17 cellular contexts compared by ENCODE assay signal in the genomic region with DNA sequence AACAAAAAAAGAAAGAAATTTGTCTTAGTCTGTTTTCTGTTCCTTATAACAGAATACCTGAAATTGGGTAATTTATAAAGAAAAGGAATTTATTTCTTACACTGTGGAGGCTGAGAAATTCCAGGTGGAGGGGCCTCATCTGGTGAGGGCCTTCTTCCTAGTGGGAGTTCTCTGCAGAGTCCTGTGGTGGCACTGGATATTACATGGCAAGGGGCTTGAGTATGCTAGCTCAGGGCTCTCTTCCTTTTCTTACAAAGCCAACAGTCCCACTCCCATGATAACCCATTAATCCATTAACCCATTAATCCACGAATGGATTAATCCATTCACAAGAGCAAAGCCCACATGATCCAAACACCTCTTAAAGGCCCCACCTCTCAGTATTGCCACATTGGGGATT. TPM values are rescaled to one million over a fixed set of nuclear protein-coding genes. Genes with fewer than 3 reads are reported as not detected.
A peak's percentile ranks its signal among the peaks of the same experiment; 100 is the strongest.
DNase-seq lines count a peak whose midpoint lies in the region; ATAC-seq and TF ChIP-seq lines count a peak whose summit lies in the region.
"Had no signal": no experiment of that assay in that cellular context is flagged by ENCODE, and none has a peak within 500 bp of the region (broad histone marks: within the 10 kb centered on the region; RNA-seq: fewer than 3 reads in every experiment).

No MANE protein-coding gene starts in this region.

- H3K4me1 Mint-ChIP-seq in activated CD4-positive, alpha-beta T cell treated with anti-CD3 and anti-CD28 coated beads, Interleukin-2, amount 10 ng/mL, durations not matched to agents 7 days and 5 days = peaks cover 66% of the 10 kb centered on the region
- peaks cover 85% of the 10 kb centered on the region for H3K4me1 Mint-ChIP-seq in activated T-helper 1 cell treated with anti-CD3 and anti-CD28 coated beads, Interleukin-12 subunit alpha, Interleukin-12 subunit beta, Interleukin-2, Interleukin-4 antibody, amounts not matched to agents 30 ng/mL and 10 ng/mL and 1 ng/mL, durations not matched to agents 14 hours and 24 hours and 36 hours (ENCODE audit: low read depth)
- H3K4me1 Mint-ChIP-seq in neural progenitor cell = peaks cover 9% of the 10 kb centered on the region

- H3K27ac Mint-ChIP-seq in activated CD4-positive, alpha-beta T cell treated with anti-CD3 and anti-CD28 coated beads, Interleukin-2, amount 10 ng/mL, durations not matched to agents 7 days and 5 days = peak overlapping the region; percentile 51
- H3K27ac Mint-ChIP-seq in activated T-helper 1 cell treated with anti-CD3 and anti-CD28 coated beads, Interleukin-12 subunit alpha, Interleukin-12 subunit beta, Interleukin-2, Interleukin-4 antibody, amounts not matched to agents 30 ng/mL and 10 ng/mL and 1 ng/mL, durations not matched to agents 14 hours and 24 hours and 36 hours = peak overlapping the region; percentile 77
- no peak overlapping the region for H3K27ac Mint-ChIP-seq in neural progenitor cell
- H3K27ac Mint-ChIP-seq: activated B cell treated with CpG ODN at 0.5 μM for 24 hours; dendritic cell treated with granulocyte-macrophage colony-stimulating factor and Interleukin-4, amounts not matched to agents 40 ng/mL and 50 ng/mL, for 4 days; stimulated activated naive B cell treated with anti-CD40 and anti-IgM and Interleukin-4, amounts not matched to agents 10 μg/mL and 1 μg/mL and 100 μg/mL, for 72 hours had no signal

- no peaks in the 10 kb centered on the region for H3K27me3 Mint-ChIP-seq in activated CD4-positive, alpha-beta T cell treated with anti-CD3 and anti-CD28 coated beads, Interleukin-2, amount 10 ng/mL, durations not matched to agents 7 days and 5 days
- peaks cover 6% of the 10 kb centered on the region for H3K27me3 Mint-ChIP-seq in activated T-helper 1 cell treated with anti-CD3 and anti-CD28 coated beads, Interleukin-12 subunit alpha, Interleukin-12 subunit beta, Interleukin-2, Interleukin-4 antibody, amounts not matched to agents 30 ng/mL and 10 ng/mL and 1 ng/mL, durations not matched to agents 14 hours and 24 hours and 36 hours (ENCODE audit: insufficient read depth)
- H3K27me3 Mint-ChIP-seq in neural progenitor cell (ENCODE audit: insufficient read depth, low read depth) = peaks cover 5% of the 10 kb centered on the region
- H3K27me3 Mint-ChIP-seq: stimulated activated naive B cell treated with anti-CD40 and anti-IgM and Interleukin-4, amounts not matched to agents 10 μg/mL and 1 μg/mL and 100 μg/mL, for 72 hours had no signal

- peaks cover 20% of the 10 kb centered on the region for H3F3A ChIP-seq in neural progenitor cell (ENCODE audit: low read depth)

- H3K36me3 ChIP-seq in neural progenitor cell = no peaks in the 10 kb centered on the region
- no peaks in the 10 kb centered on the region for H3K36me3 ChIP-seq in mucosa of descending colon (ENCODE audit: low read depth)
- H3K36me3 ChIP-seq: transverse colon had no signal

- peak overlapping the region; percentile 63 for H3K4me3 Mint-ChIP-seq in activated CD4-positive, alpha-beta T cell treated with anti-CD3 and anti-CD28 coated beads, Interleukin-2, amount 10 ng/mL, durations not matched to agents 7 days and 5 days
- H3K4me3 Mint-ChIP-seq in activated T-helper 1 cell treated with anti-CD3 and anti-CD28 coated beads, Interleukin-12 subunit alpha, Interleukin-12 subunit beta, Interleukin-2, Interleukin-4 antibody, amounts not matched to agents 30 ng/mL and 10 ng/mL and 1 ng/mL, durations not matched to agents 14 hours and 24 hours and 36 hours = peak overlapping the region; percentile 86
- no peak overlapping the region for H3K4me3 Mint-ChIP-seq in neural progenitor cell
- H3K4me3 Mint-ChIP-seq: activated B cell treated with CpG ODN at 0.5 μM for 24 hours; dendritic cell treated with granulocyte-macrophage colony-stimulating factor and Interleukin-4, amounts not matched to agents 40 ng/mL and 50 ng/mL, for 4 days; stimulated activated naive B cell treated with anti-CD40 and anti-IgM and Interleukin-4, amounts not matched to agents 10 μg/mL and 1 μg/mL and 100 μg/mL, for 72 hours had no signal

- ATAC-seq in mucosa of descending colon = no peak
- ATAC-seq: stimulated activated naive B cell treated with anti-CD40 and anti-IgM and Interleukin-4, amounts not matched to agents 10 μg/mL and 1 μg/mL and 100 μg/mL, for 72 hours had no signal

- H4K20me1 ChIP-seq in neural progenitor cell (ENCODE audit: low read depth) = peaks cover under 1% of the 10 kb centered on the region

- H3K9me3 ChIP-seq in neural progenitor cell (ENCODE audit: low read depth) (no peaks in the 10 kb centered on the region), mucosa of descending colon (no peaks in the 10 kb centered on the region)
- H3K9me3 ChIP-seq: transverse colon had no signal

- H3K27ac ChIP-seq in neural progenitor cell = no peak overlapping the region
- H3K27ac ChIP-seq: epithelial cell of prostate, transverse colon had no signal

- H3K4me1 ChIP-seq in neural progenitor cell (peaks cover 11% of the 10 kb centered on the region), mucosa of descending colon (ENCODE audit: low read depth) (no peaks in the 10 kb centered on the region)

- no peak for TF ChIP-seq POLR2A in erythroblast (IDR thresholded peaks at IDR 0.05; ENCODE audit: low read length)

- H3K79me2 ChIP-seq in neural progenitor cell (ENCODE audit: low read depth) = peaks cover 9% of the 10 kb centered on the region

- H3K27me3 ChIP-seq in neural progenitor cell = peaks cover 12% of the 10 kb centered on the region
- H3K27me3 ChIP-seq: transverse colon had no signal

- DNase-seq in activated CD4-positive, alpha-beta T cell treated with anti-CD3 and anti-CD28 coated beads, Interleukin-2, amount 10 ng/mL, durations not matched to agents 7 days and 5 days = no peak
- no peak for DNase-seq in activated CD4-positive, alpha-beta T cell treated with anti-CD3 and anti-CD28 coated beads for 1 hour
- peak; percentile 34 to 36 for DNase-seq in Kasumi-1 (lab: John Stamatoyannopoulos, UW)
- no peak for DNase-seq in activated T-helper 1 cell treated with anti-CD3 and anti-CD28 coated beads, Interleukin-12 subunit alpha, Interleukin-12 subunit beta, Interleukin-2, Interleukin-4 antibody, amounts not matched to agents 30 ng/mL and 10 ng/mL and 1 ng/mL, durations not matched to agents 14 hours and 24 hours and 36 hours (ENCODE audit: low spot score)
- peak; percentile 19 for DNase-seq in neural progenitor cell (ENCODE audit: low spot score)
- DNase-seq in occipital lobe (lab: John Stamatoyannopoulos, UW) = no peak
- no peak for DNase-seq in mucosa of descending colon
- DNase-seq in erythroblast (lab: John Stamatoyannopoulos, UW) = no peak
- DNase-seq: activated B cell treated with CpG ODN at 0.5 μM for 24 hours; activated CD8-positive, alpha-beta memory T cell treated with anti-CD3 and anti-CD28 coated beads, Interleukin-2, amount 50 U/mL, for 48 hours; foreskin melanocyte; H7; NCI-H146; stimulated activated naive B cell treated with anti-CD40 and anti-IgM and Interleukin-4, amounts not matched to agents 10 μg/mL and 1 μg/mL and 100 μg/mL, for 72 hours; transverse colon had no signal

- CTCF ChIA-PET in activated CD4-positive, alpha-beta T cell treated with anti-CD3 and anti-CD28 coated beads, Interleukin-2, amount 10 ng/mL, durations not matched to agents 7 days and 5 days (lab: Charles Lee) = interaction anchor here (1.7 kb wide), 1 partner anchor 17 kb away, joined by 4 read pairs; no protein-coding TSS in a partner anchor

- TF ChIP-seq CTCF in neural progenitor cell (IDR thresholded peaks at IDR 0.05) = no peak
- TF ChIP-seq CTCF in mucosa of descending colon (IDR thresholded peaks at IDR 0.05) = no peak

- intact Hi-C loops in activated T-helper 1 cell treated with anti-CD3 and anti-CD28 coated beads, Interleukin-12 subunit alpha, Interleukin-12 subunit beta, Interleukin-2, Interleukin-4 antibody, amounts not matched to agents 30 ng/mL and 10 ng/mL and 1 ng/mL, durations not matched to agents 14 hours and 24 hours and 36 hours (cut with micrococcal nuclease) = loop anchor here (10.0 kb wide), 1 partner anchor 1913 kb away; a partner anchor contains a TSS
- intact Hi-C loops in mucosa of descending colon (cut with DNase I, micrococcal nuclease) = no loop called here

- H3K4me3 ChIP-seq in neural progenitor cell (no peak overlapping the region), mucosa of descending colon (no peak overlapping the region)
- H3K4me3 ChIP-seq: transverse colon had no signal

- H3K9me3 Mint-ChIP-seq in activated CD4-positive, alpha-beta T cell treated with anti-CD3 and anti-CD28 coated beads, Interleukin-2, amount 10 ng/mL, durations not matched to agents 7 days and 5 days = no peaks in the 10 kb centered on the region
- H3K9me3 Mint-ChIP-seq in activated T-helper 1 cell treated with anti-CD3 and anti-CD28 coated beads, Interleukin-12 subunit alpha, Interleukin-12 subunit beta, Interleukin-2, Interleukin-4 antibody, amounts not matched to agents 30 ng/mL and 10 ng/mL and 1 ng/mL, durations not matched to agents 14 hours and 24 hours and 36 hours = no peaks in the 10 kb centered on the region
- H3K9me3 Mint-ChIP-seq in neural progenitor cell = no peaks in the 10 kb centered on the region
- H3K9me3 Mint-ChIP-seq: activated B cell treated with CpG ODN at 0.5 μM for 24 hours; dendritic cell treated with granulocyte-macrophage colony-stimulating factor and Interleukin-4, amounts not matched to agents 40 ng/mL and 50 ng/mL, for 4 days; stimulated activated naive B cell treated with anti-CD40 and anti-IgM and Interleukin-4, amounts not matched to agents 10 μg/mL and 1 μg/mL and 100 μg/mL, for 72 hours had no signal

- POLR2A ChIA-PET in activated CD4-positive, alpha-beta T cell treated with anti-CD3 and anti-CD28 coated beads, Interleukin-2, amount 10 ng/mL, durations not matched to agents 7 days and 5 days (lab: Charles Lee) = interaction anchor here (0.7 kb wide), 1 partner anchor 11 kb away, joined by 3 read pairs; no protein-coding TSS in a partner anchor

- H3K4me2 ChIP-seq in neural progenitor cell = no peak overlapping the region

- no peak overlapping the region for H2AFZ ChIP-seq in neural progenitor cell (replicated peaks)

- H3K9ac ChIP-seq in neural progenitor cell = no peak overlapping the region

- peaks cover 67% of the 10 kb centered on the region for H3K36me3 Mint-ChIP-seq in activated CD4-positive, alpha-beta T cell treated with anti-CD3 and anti-CD28 coated beads, Interleukin-2, amount 10 ng/mL, durations not matched to agents 7 days and 5 days (ENCODE audit: low read depth)
- peaks cover 75% of the 10 kb centered on the region for H3K36me3 Mint-ChIP-seq in activated T-helper 1 cell treated with anti-CD3 and anti-CD28 coated beads, Interleukin-12 subunit alpha, Interleukin-12 subunit beta, Interleukin-2, Interleukin-4 antibody, amounts not matched to agents 30 ng/mL and 10 ng/mL and 1 ng/mL, durations not matched to agents 14 hours and 24 hours and 36 hours (ENCODE audit: low read depth)
- no peaks in the 10 kb centered on the region for H3K36me3 Mint-ChIP-seq in neural progenitor cell

RNA-seq across cellular contexts. Expression of a gene that starts 2.9 kb away (rescaled TPM):
- total RNA-seq in activated CD4-positive, alpha-beta T cell treated with anti-CD3 and anti-CD28 coated beads, Interleukin-2, amount 10 ng/mL, durations not matched to agents 7 days and 5 days = 100 to 1,000 TPM; 323 to 357 TPM
- total RNA-seq in activated T-helper 1 cell treated with anti-CD3 and anti-CD28 coated beads, Interleukin-12 subunit alpha, Interleukin-12 subunit beta, Interleukin-2, Interleukin-4 antibody, amounts not matched to agents 30 ng/mL and 10 ng/mL and 1 ng/mL, durations not matched to agents 14 hours and 24 hours and 36 hours = 679 and 686 TPM in 2 replicates
- total RNA-seq in neural progenitor cell (ENCODE audit: low replicate concordance) (38.2 and 38.6 TPM in 2 replicates), occipital lobe (166 TPM), mucosa of descending colon (10 to 100 TPM; 31.2 to 87.9 (median 49.7) TPM)

Comparison
In these comparisons a context has a peak if more than half of its experiments do, and no peak if none do; other contexts are left out.
1. DNase-seq: peak in Kasumi-1 (2 of 2) and neural progenitor cell (single experiment); none in activated CD4-positive, alpha-beta T cell treated with anti-CD3 and anti-CD28 coated beads, Interleukin-2, amount 10 ng/mL, durations not matched to agents 7 days and 5 days (single experiment), activated CD4-positive, alpha-beta T cell treated with anti-CD3 and anti-CD28 coated beads for 1 hour (single experiment), activated T-helper 1 cell treated with anti-CD3 and anti-CD28 coated beads, Interleukin-12 subunit alpha, Interleukin-12 subunit beta, Interleukin-2, Interleukin-4 antibody, amounts not matched to agents 30 ng/mL and 10 ng/mL and 1 ng/mL, durations not matched to agents 14 hours and 24 hours and 36 hours (single experiment), occipital lobe (single experiment), mucosa of descending colon (0 of 3) and erythroblast (0 of 2).